16 cellular contexts compared by ENCODE assay signal in the genomic region with DNA sequence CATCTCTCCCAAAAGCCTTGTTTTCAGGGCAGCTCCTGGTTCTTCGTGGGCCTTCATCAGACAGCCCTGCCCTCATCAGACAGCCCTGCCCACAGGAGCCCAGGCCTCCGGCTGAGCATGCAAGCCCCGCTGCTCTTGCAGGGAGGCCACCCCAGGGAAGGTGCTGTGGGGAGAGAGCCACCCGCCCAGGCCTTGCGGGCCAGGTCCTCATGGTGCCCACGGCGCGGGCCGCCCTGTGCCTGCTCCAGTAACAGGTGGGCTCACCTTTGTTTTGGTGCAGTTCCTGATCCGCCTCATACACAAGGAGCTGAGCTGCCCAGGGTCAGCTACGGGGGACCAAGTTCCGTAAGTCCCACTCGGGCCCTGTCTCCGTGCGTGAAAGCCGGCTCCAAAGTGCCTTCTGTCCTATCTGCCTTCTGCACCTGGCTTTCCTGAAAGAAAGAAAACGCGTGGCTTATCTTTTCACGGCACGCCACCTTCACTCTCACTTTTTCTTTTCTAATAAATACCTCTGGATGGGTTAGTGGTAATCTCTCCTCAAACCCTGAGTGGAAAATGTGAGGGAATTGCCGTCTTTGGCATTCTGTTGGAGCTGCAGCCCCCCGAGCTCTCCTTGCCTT.
"Had no signal": no experiment of that assay in that cellular context is flagged by ENCODE, and none has a peak within 500 bp of the region (broad histone marks: within the 10 kb centered on the region; RNA-seq: fewer than 3 reads in every experiment).

No MANE protein-coding gene starts in this region.

- H3K36me3 ChIP-seq: SJSA1 had no signal

- ATAC-seq: activated CD8-positive, alpha-beta T cell treated with anti-CD3 and anti-CD28 coated beads for 36 hours; pancreas; stimulated activated memory B cell treated with anti-CD40 and anti-IgM and Interleukin-4, amounts not matched to agents 10 μg/mL and 1 μg/mL and 100 μg/mL, for 72 hours had no signal

- H3K27ac Mint-ChIP-seq: activated CD8-positive, alpha-beta T cell treated with anti-CD3 and anti-CD28 coated beads for 36 hours; activated naive CD8-positive, alpha-beta T cell; activated T-helper 2 cell treated with anti-CD3 and anti-CD28 coated beads, Interferon-gamma antibody, Interleukin-2, Interleukin-4, amounts not matched to agents 10 μg/mL and 5 μg/mL and 100 μg/mL, durations not matched to agents 14 hours and 24 hours and 36 hours; immature natural killer cell; stimulated activated memory B cell treated with anti-CD40 and anti-IgM and Interleukin-4, amounts not matched to agents 10 μg/mL and 1 μg/mL and 100 μg/mL, for 72 hours had no signal

- H3K4me1 ChIP-seq: esophagus muscularis mucosa, pancreas, SJSA1 had no signal

- H3K4me3 ChIP-seq: dorsolateral prefrontal cortex, esophagus muscularis mucosa, pancreas, SJSA1 had no signal

- DNase-seq: activated CD8-positive, alpha-beta memory T cell treated with anti-CD3 and anti-CD28 coated beads, Interleukin-2, amount 50 U/mL, for 4 hours; activated CD8-positive, alpha-beta T cell treated with anti-CD3 and anti-CD28 coated beads for 36 hours; anterior cingulate cortex; immature natural killer cell; stimulated activated CD4-positive, alpha-beta T cell treated with anti-CD3 and anti-CD28 coated beads, Interleukin-1b, Interleukin-23, amount 100 ng/mL, for 48 hours had no signal

- H3K27me3 ChIP-seq: dorsolateral prefrontal cortex, esophagus muscularis mucosa, pancreas had no signal

- H3K4me3 Mint-ChIP-seq: activated CD8-positive, alpha-beta T cell treated with anti-CD3 and anti-CD28 coated beads for 36 hours; activated naive CD8-positive, alpha-beta T cell; immature natural killer cell; neural crest cell; stimulated activated memory B cell treated with anti-CD40 and anti-IgM and Interleukin-4, amounts not matched to agents 10 μg/mL and 1 μg/mL and 100 μg/mL, for 72 hours had no signal

- H3K27me3 Mint-ChIP-seq: activated CD8-positive, alpha-beta T cell treated with anti-CD3 and anti-CD28 coated beads for 36 hours; activated naive CD8-positive, alpha-beta T cell; stimulated activated memory B cell treated with anti-CD40 and anti-IgM and Interleukin-4, amounts not matched to agents 10 μg/mL and 1 μg/mL and 100 μg/mL, for 72 hours had no signal

- H3K9me3 ChIP-seq: pancreas had no signal

- H3K4me1 Mint-ChIP-seq: neural crest cell; stimulated activated memory B cell treated with anti-CD40 and anti-IgM and Interleukin-4, amounts not matched to agents 10 μg/mL and 1 μg/mL and 100 μg/mL, for 72 hours had no signal

- FAIRE-seq: bronchial epithelial cell, endometrium, pancreas, urothelium cell line had no signal

- H3K27ac ChIP-seq: dorsolateral prefrontal cortex, esophagus muscularis mucosa, pancreas, SJSA1 had no signal
